21 cellular contexts compared by ENCODE assay signal in genomic region chr4:158353541-158354304, GRCh38.
"Had no signal": no experiment of that assay in that cellular context is flagged by ENCODE, and none has a peak within 500 bp of the region (broad histone marks: within the 10 kb centered on the region; RNA-seq: fewer than 3 reads in every experiment).

No MANE protein-coding gene starts in this region.

- H3K27me3 ChIP-seq: SJSA1 had no signal

- H3K9me3 ChIP-seq: SJSA1 had no signal

- H3K27ac ChIP-seq: HL-60, SJSA1, SK-N-MC had no signal

- FAIRE-seq: HTR-8/SVneo, RCC 7860 had no signal

- H3K36me3 ChIP-seq: MG63, SJSA1 had no signal

- H3K4me3 ChIP-seq: MG63, SJSA1, SK-N-MC had no signal

- H3K4me1 ChIP-seq: SJSA1 had no signal

- DNase-seq: MG63, NCI-H1092, NCI-H1417, NCI-H1436 treated with DMSO at 0.1 percent for 48 hours, NCI-H1694, NCI-H187 treated with DMSO at 0.1 percent for 48 hours, NCI-H2029 treated with DMSO at 0.1 percent for 48 hours, NCI-H2171, NCI-H226, NCI-H446, NCI-H510A, NCI-H524 treated with DMSO at 0.1 percent for 48 hours, NCI-H82, Right ventricle myocardium superior, RPMI8226, SIG-M5 had no signal
